ENCODE assay signal across 8 cellular contexts in genomic region chrX:123803331-123803983, GRCh38. TPM values are rescaled to one million over a fixed set of nuclear protein-coding genes. Genes with fewer than 3 reads are reported as not detected.
A peak's percentile ranks its signal among the peaks of the same experiment; 100 is the strongest.
DNase-seq lines count a peak whose midpoint lies in the region; ATAC-seq, FAIRE-seq and TF ChIP-seq lines count a peak whose summit lies in the region.

No MANE protein-coding gene starts in this region.

- H3K36me3 ChIP-seq in BE2C, result no peaks in the 10 kb centered on the region

- peak; percentile 43 for DNase-seq in BE2C
- peak; percentile 94 for DNase-seq in NCI-H69 (lab: John Stamatoyannopoulos, UW)
- peak in 1 of 2 donors; percentile 5 for DNase-seq in activated naive CD4-positive, alpha-beta T cell treated with anti-CD3 and anti-CD28 coated beads, Interleukin-2, amount 50 U/mL, for 72 hours (ENCODE audit: low spot score in 2 of 2)
- DNase-seq in activated effector memory CD4-positive, alpha-beta T cell treated with Interleukin-2 at 50 U/mL for 16 hours, result no peak
- no peak for DNase-seq in T-helper 9 cell

- H3K4me1 ChIP-seq in BE2C, result peaks cover 3% of the 10 kb centered on the region; the same call in 1 of the 2 replicates

- H3K36me3 Mint-ChIP-seq in activated naive CD4-positive, alpha-beta T cell treated with anti-CD3 and anti-CD28 coated beads, Interleukin-2, amount 50 U/mL, for 72 hours, result no peaks in the 10 kb centered on the region

- no peaks in the 10 kb centered on the region for H3K27me3 ChIP-seq in BE2C

- no peaks in the 10 kb centered on the region for H3K9me3 ChIP-seq in BE2C

- H3K9me3 Mint-ChIP-seq in activated naive CD4-positive, alpha-beta T cell treated with anti-CD3 and anti-CD28 coated beads, Interleukin-2, amount 50 U/mL, for 72 hours, result no peaks in the 10 kb centered on the region

- ATAC-seq in GM18499 (IDR thresholded peaks at IDR 0.05; ENCODE audit: insufficient read depth, unreplicated experiment) (peak; percentile 50), HG03342 (IDR thresholded peaks at IDR 0.05; ENCODE audit: unreplicated experiment) (peak; percentile 71)
- ATAC-seq in activated naive CD4-positive, alpha-beta T cell treated with anti-CD3 and anti-CD28 coated beads, Interleukin-2, amount 50 U/mL, for 72 hours, result peak; percentile 92 to 99

- FAIRE-seq in islet of Langerhans (lab: Jason Lieb, UNC), result peak; percentile 99

- no peak for TF ChIP-seq CTCF in BE2C (IDR thresholded peaks at IDR 0.05; ENCODE audit: low read depth, low read length)

- peak overlapping the region; percentile 64 to 92 for H3K27ac Mint-ChIP-seq in activated naive CD4-positive, alpha-beta T cell treated with anti-CD3 and anti-CD28 coated beads, Interleukin-2, amount 50 U/mL, for 72 hours

- H3K4me3 ChIP-seq in BE2C (ENCODE audit: low read depth, low read length), result no peak overlapping the region

RNA-seq across cellular contexts. Expression of gene XIAP, which starts 56.4 kb away (rescaled TPM):
- polyA plus RNA-seq in BE2C (2012; ENCODE audit: insufficient read depth, insufficient read length, low read depth), result 13.3 TPM
- total RNA-seq in activated naive CD4-positive, alpha-beta T cell treated with anti-CD3 and anti-CD28 coated beads, Interleukin-2, amount 50 U/mL, for 72 hours, result 10 to 100 TPM; 20.2 to 36.0 TPM

Comparison
In these comparisons a context has a peak if more than half of its experiments do, and no peak if none do; other contexts are left out.
1. DNase-seq: peak in BE2C (single experiment) and NCI-H69 (single experiment); none in activated effector memory CD4-positive, alpha-beta T cell treated with Interleukin-2 at 50 U/mL for 16 hours (single experiment) and T-helper 9 cell (single experiment).
2. Peak in every context shown above with its lines, with median percentiles within 50 percentile points of each other: ATAC-seq.